In genomic region chr7:145151651-145152050, GRCh38 we compare ENCODE assay signal across 22 cellular contexts.
DNase-seq lines count a peak whose midpoint lies in the region; ATAC-seq and TF ChIP-seq lines count a peak whose summit lies in the region.
"Had no signal": no experiment of that assay in that cellular context is flagged by ENCODE, and none has a peak within 500 bp of the region (broad histone marks: within the 10 kb centered on the region; RNA-seq: fewer than 3 reads in every experiment).

No MANE protein-coding gene starts in this region.

- DNase-seq in Right ventricle myocardium inferior (ENCODE audit: missing footprints) (peak; percentile 18), cardiac septum (ENCODE audit: low spot score) (no peak), SJCRH30 (peak; percentile 10 to 42), upper lobe of right lung (peak; percentile 39), AG20443 (ENCODE audit: low spot score) (no peak)
- DNase-seq: BE2C; C1 segment of cervical spinal cord; CD4-positive, alpha-beta memory T cell; CD4-positive, CD25-positive, alpha-beta regulatory T cell; CD8-positive, alpha-beta memory T cell; COR-L47; DMS 273 treated with DMSO at 0.1 percent for 48 hours; DMS153; DMS53; DMS79; DND-41; EL; GDM1 had no signal

- ATAC-seq in Right ventricle myocardium inferior (no peak), upper lobe of right lung (no peak)
- ATAC-seq: A549, GM12878 had no signal

- no peak for TF ChIP-seq CTCF in upper lobe of right lung (IDR thresholded peaks at IDR 0.05)

- H3K27me3 ChIP-seq in SJCRH30 (no peaks in the 10 kb centered on the region; the same call in 1 of the 2 replicates), upper lobe of right lung (no peaks in the 10 kb centered on the region)
- H3K27me3 ChIP-seq: BE2C, BLaER1 had no signal

- H3K9me3 ChIP-seq in SJCRH30 (replicated peaks), result no peaks in the 10 kb centered on the region
- no peaks in the 10 kb centered on the region for H3K9me3 ChIP-seq in upper lobe of right lung
- H3K9me3 ChIP-seq: A549, BE2C, BLaER1 had no signal

- H3K4me3 ChIP-seq in SJCRH30, result no peak overlapping the region
- H3K4me3 ChIP-seq in upper lobe of right lung, result no peak overlapping the region
- H3K4me3 ChIP-seq: A549, BLaER1, GM12878 had no signal

- H3K4me1 ChIP-seq in SJCRH30 (no peaks in the 10 kb centered on the region), upper lobe of right lung (no peaks in the 10 kb centered on the region)
- H3K4me1 ChIP-seq: A549, BE2C, BLaER1 had no signal

- H3K27ac ChIP-seq in SJCRH30 (no peak overlapping the region), upper lobe of right lung (no peak overlapping the region)
- H3K27ac ChIP-seq: 22Rv1, A549, BLaER1 had no signal

- intact Hi-C loops in Right ventricle myocardium inferior (cut with DNase I), result no loop called here
- intact Hi-C loops in cardiac septum (cut with DNase I), result no loop called here
- intact Hi-C loops in upper lobe of right lung (cut with DNase I), result no loop called here

- no peaks in the 10 kb centered on the region for H3K36me3 ChIP-seq in SJCRH30
- no peaks in the 10 kb centered on the region for H3K36me3 ChIP-seq in upper lobe of right lung
- H3K36me3 ChIP-seq: BE2C, BLaER1 had no signal

Comparison
In these comparisons a context has a peak if more than half of its experiments do, and no peak if none do; other contexts are left out.
1. DNase-seq: peak in Right ventricle myocardium inferior (single experiment), SJCRH30 (2 of 2) and upper lobe of right lung (single experiment); none in cardiac septum (single experiment) and AG20443 (single experiment).